1 cellular context compared by ENCODE assay signal in the genomic region with DNA sequence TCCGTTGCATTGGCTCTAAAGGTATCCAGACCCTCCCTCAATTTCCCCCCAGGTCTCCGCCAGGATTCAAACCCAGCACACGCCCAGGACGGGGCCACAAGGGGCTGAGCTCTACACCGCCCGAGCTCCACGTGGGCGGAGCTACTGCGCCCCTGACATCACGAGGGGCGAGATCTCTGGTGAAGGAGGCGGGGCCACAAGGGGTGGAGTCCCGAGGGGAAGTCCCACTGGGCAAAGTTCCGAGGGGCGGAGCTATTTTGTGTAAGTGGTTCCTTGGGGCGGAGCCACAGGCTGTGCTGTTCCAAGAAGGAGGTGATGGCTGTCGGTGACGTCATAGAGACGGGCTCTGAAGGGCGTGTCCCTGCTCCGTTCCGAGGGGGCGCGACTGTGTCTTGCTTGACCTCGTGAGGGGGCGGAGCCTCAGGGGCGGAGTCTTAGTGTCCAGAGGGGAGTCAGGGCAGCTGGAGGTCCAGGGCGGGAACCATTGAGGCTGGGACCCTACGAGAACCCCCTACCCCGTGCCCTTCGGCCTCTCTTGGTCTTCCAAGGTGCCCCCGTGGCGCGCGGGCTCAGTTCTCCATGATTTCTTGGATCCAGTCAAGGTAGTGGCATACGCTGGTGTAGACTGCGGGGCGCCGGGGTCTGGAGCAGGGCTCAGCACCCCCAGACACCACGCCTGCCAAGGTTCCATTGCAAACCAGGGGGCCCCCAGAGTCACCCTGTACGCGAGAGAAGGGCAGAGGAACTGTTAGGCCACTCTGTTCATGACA.
TF ChIP-seq lines count a peak whose summit lies in the region.

No MANE protein-coding gene starts in this region.

TF ChIP-seq in HEK293, 187 proteins besides CTCF, POLR2A, EP300 and RAD21 (continued from another document):
- no peak for TF ChIP-seq KLF7 (tag by site-specific recombination; IDR thresholded peaks at IDR 0.05; ENCODE audit: borderline replicate concordance)
